In genomic region chr14:51836417-51836816, GRCh38 we compare ENCODE assay signal across 24 cellular contexts.
"Had no signal": no experiment of that assay in that cellular context is flagged by ENCODE, and none has a peak within 500 bp of the region (broad histone marks: within the 10 kb centered on the region; RNA-seq: fewer than 3 reads in every experiment).

No MANE protein-coding gene starts in this region.

- FAIRE-seq: islet of Langerhans had no signal

- H3K9me3 ChIP-seq: gastrocnemius medialis, mucosa of descending colon, neutrophil, testis, vagina had no signal

- DNase-seq: effector memory CD8-positive, alpha-beta T cell; gastrocnemius medialis; heart right ventricle; hypothalamus; kidney glomerular epithelial cell; mammary epithelial cell; mucosa of descending colon; naive thymus-derived CD8-positive, alpha-beta T cell; psoas muscle; retina; spleen; stimulated activated CD4-positive, alpha-beta T cell treated with anti-CD3 and anti-CD28 coated beads, Interleukin-15, amount 100 ng/mL, for 24 hours; stimulated activated CD4-positive, alpha-beta T cell treated with anti-CD3 and anti-CD28 coated beads, Interleukin-1b, Interleukin-23, amount 100 ng/mL, for 48 hours; stimulated activated CD4-positive, alpha-beta T cell treated with anti-CD3 and anti-CD28 coated beads, Interleukin-4, amount 100 ng/mL, for 24 hours; testis; upper lobe of right lung had no signal

- H3K4me1 ChIP-seq: gastrocnemius medialis, psoas muscle, spleen, testis, tibial nerve, upper lobe of right lung, vagina had no signal

- H3K27ac ChIP-seq: epithelial cell of prostate, esophagus muscularis mucosa, gastrocnemius medialis, heart right ventricle, neutrophil, psoas muscle, spleen, testis, tibial nerve, upper lobe of right lung, vagina had no signal

- H3K4me3 ChIP-seq: esophagus muscularis mucosa, gastrocnemius medialis, heart right ventricle, mucosa of descending colon, psoas muscle, spleen, testis, tibial nerve, upper lobe of right lung, vagina had no signal

- H3K27me3 ChIP-seq: esophagus muscularis mucosa, gastrocnemius medialis, heart right ventricle, neutrophil, spleen, testis, tibial nerve, upper lobe of right lung, vagina had no signal

- H3K36me3 ChIP-seq: esophagus muscularis mucosa, gastrocnemius medialis, heart right ventricle, neutrophil, spleen, tibial nerve, upper lobe of right lung, vagina had no signal

- ATAC-seq: effector memory CD8-positive, alpha-beta T cell; gastrocnemius medialis; heart right ventricle; naive thymus-derived CD8-positive, alpha-beta T cell; psoas muscle; sciatic nerve; stimulated activated memory B cell treated with anti-CD40 and anti-IgM and Interleukin-4, amounts not matched to agents 10 μg/mL and 1 μg/mL and 100 μg/mL, for 72 hours; upper lobe of right lung had no signal
